29 cellular contexts compared by ENCODE assay signal in the genomic region with DNA sequence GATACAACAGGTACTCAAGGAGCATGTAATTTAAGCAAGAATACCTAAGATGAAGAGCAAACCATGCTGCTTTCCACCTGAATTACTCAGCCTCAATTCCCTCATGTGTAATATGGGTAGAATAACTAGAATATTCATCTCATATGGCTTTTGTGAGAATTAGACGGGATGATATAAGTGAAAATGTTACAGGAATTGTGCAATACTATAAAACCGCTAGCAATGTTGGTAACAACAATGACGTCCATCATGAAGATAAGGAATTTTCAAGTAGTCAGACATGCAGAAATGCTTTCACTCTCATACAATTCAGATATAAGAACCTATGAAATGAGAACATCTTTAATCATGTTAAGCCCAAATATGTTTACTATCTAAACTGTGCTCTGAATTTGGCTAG.
DNase-seq lines count a peak whose midpoint lies in the region; ATAC-seq, FAIRE-seq and TF ChIP-seq lines count a peak whose summit lies in the region.
"Had no signal": no experiment of that assay in that cellular context is flagged by ENCODE, and none has a peak within 500 bp of the region (broad histone marks: within the 10 kb centered on the region; RNA-seq: fewer than 3 reads in every experiment).

No MANE protein-coding gene starts in this region.

- H3K4me1 ChIP-seq in IMR-90 (ENCODE audit: control insufficient read depth, insufficient read depth, low read length) = no peaks in the 10 kb centered on the region
- H3K4me1 ChIP-seq: BE2C, BLaER1 had no signal

- no peak overlapping the region for H4K5ac ChIP-seq in IMR-90 (ENCODE audit: low read depth, low read length)

- CTCF ChIA-PET in IMR-90 (lab: Yijun Ruan, JAX) = no interaction called here

- BruUV-seq in IMR-90 (replicated peaks; lab: Mats Ljungman, UMichigan) = no TSS peak

- no peaks in the 10 kb centered on the region for H3K27me3 Mint-ChIP-seq in activated T-helper 2 cell treated with anti-CD3 and anti-CD28 coated beads, Interferon-gamma antibody, Interleukin-2, Interleukin-4, amounts not matched to agents 10 μg/mL and 5 μg/mL and 100 μg/mL, durations not matched to agents 14 hours and 24 hours and 36 hours (ENCODE audit: low read depth)
- H3K27me3 Mint-ChIP-seq: CD4-positive, alpha-beta memory T cell; CD4-positive, CD25-positive, alpha-beta regulatory T cell; CD8-positive, alpha-beta memory T cell had no signal

- TF ChIP-seq CTCF in IMR-90 (conservative IDR thresholded peaks at IDR 0.05; ENCODE audit: low read depth, low read length) (no peak), fibroblast of pulmonary artery (IDR thresholded peaks at IDR 0.05; ENCODE audit: low read length, missing control alignments) (no peak)

- H3K4me3 Mint-ChIP-seq in activated T-helper 2 cell treated with anti-CD3 and anti-CD28 coated beads, Interferon-gamma antibody, Interleukin-2, Interleukin-4, amounts not matched to agents 10 μg/mL and 5 μg/mL and 100 μg/mL, durations not matched to agents 14 hours and 24 hours and 36 hours (ENCODE audit: low read depth) = no peak overlapping the region
- H3K4me3 Mint-ChIP-seq: CD14-positive monocyte; CD4-positive, alpha-beta memory T cell; CD4-positive, CD25-positive, alpha-beta regulatory T cell; CD8-positive, alpha-beta memory T cell had no signal

- in situ Hi-C loops in IMR-90 (cut with MboI; ENCODE audit: low sequenced_read_pairs) = no loop called here

- H3K4me3 ChIP-seq in IMR-90 (ENCODE audit: insufficient read depth, low read depth, low read length) (no peak overlapping the region), fibroblast of pulmonary artery (replicated peaks; ENCODE audit: low read depth, low read length) (no peak overlapping the region)
- H3K4me3 ChIP-seq: BLaER1, GM12878 had no signal

- H3K4me2 ChIP-seq in IMR-90 (ENCODE audit: low read depth, low read length) = no peak overlapping the region
- H3K4me2 ChIP-seq: BLaER1 had no signal

- no CpG with 5 or more reads among the region's 3 CpGs for whole genome bisulfite sequencing in IMR-90 (ENCODE audit: extremely low coverage in 2 of 2, insufficient read length in 1 of 2), 2 experiments

- TF ChIP-seq RAD21 in IMR-90 (IDR thresholded peaks at IDR 0.05; ENCODE audit: low read length) = no peak

- intact Hi-C loops in IMR-90 (cut with micrococcal nuclease) = no loop called here
- intact Hi-C loops in activated T-helper 2 cell treated with anti-CD3 and anti-CD28 coated beads, Interferon-gamma antibody, Interleukin-2, Interleukin-4, amounts not matched to agents 10 μg/mL and 5 μg/mL and 100 μg/mL, durations not matched to agents 14 hours and 24 hours and 36 hours (cut with micrococcal nuclease) = no loop called here

- H4K20me1 ChIP-seq in IMR-90 (ENCODE audit: insufficient read depth, low read length) = no peaks in the 10 kb centered on the region
- H4K20me1 ChIP-seq: BLaER1 had no signal

- no peak overlapping the region for H2AK9ac ChIP-seq in IMR-90 (replicated peaks; ENCODE audit: low read depth, low read length, poor library complexity)

- H3K9ac ChIP-seq in IMR-90 (ENCODE audit: low read depth, low read length) = no peak overlapping the region
- H3K9ac ChIP-seq: BLaER1 had no signal

- H3K27ac Mint-ChIP-seq in activated T-helper 2 cell treated with anti-CD3 and anti-CD28 coated beads, Interferon-gamma antibody, Interleukin-2, Interleukin-4, amounts not matched to agents 10 μg/mL and 5 μg/mL and 100 μg/mL, durations not matched to agents 14 hours and 24 hours and 36 hours = no peak overlapping the region
- H3K27ac Mint-ChIP-seq: CD14-positive monocyte; CD4-positive, alpha-beta memory T cell; CD4-positive, CD25-positive, alpha-beta regulatory T cell; CD8-positive, alpha-beta memory T cell had no signal

- H3K56ac ChIP-seq in IMR-90 (ENCODE audit: extremely low read depth, insufficient read depth, low read length) = no peak overlapping the region

- H3K9me1 ChIP-seq in IMR-90 (ENCODE audit: insufficient read depth, low read length) = no peaks in the 10 kb centered on the region

- H4K91ac ChIP-seq in IMR-90 (ENCODE audit: insufficient read depth, low read depth, low read length) = no peak overlapping the region

- no peaks in the 10 kb centered on the region for H3K36me3 ChIP-seq in IMR-90 (ENCODE audit: control insufficient read depth, insufficient read depth, low read length)
- H3K36me3 ChIP-seq: BE2C, BLaER1 had no signal

- no peaks in the 10 kb centered on the region; a peak in 1 of 4 replicates for H3K79me1 ChIP-seq in IMR-90 (ENCODE audit: low read depth in 1 of 2, low read length in 2 of 2)

- H2BK120ac ChIP-seq in IMR-90 (ENCODE audit: low read depth, low read length) = no peak overlapping the region

- H3K36me3 Mint-ChIP-seq in activated T-helper 2 cell treated with anti-CD3 and anti-CD28 coated beads, Interferon-gamma antibody, Interleukin-2, Interleukin-4, amounts not matched to agents 10 μg/mL and 5 μg/mL and 100 μg/mL, durations not matched to agents 14 hours and 24 hours and 36 hours (ENCODE audit: low read depth) = no peaks in the 10 kb centered on the region
- H3K36me3 Mint-ChIP-seq: CD14-positive monocyte; CD4-positive, alpha-beta memory T cell; CD4-positive, CD25-positive, alpha-beta regulatory T cell; CD8-positive, alpha-beta memory T cell had no signal

- H3K23ac ChIP-seq in IMR-90 (ENCODE audit: low read depth, low read length) = no peak overlapping the region

- H3K27me3 ChIP-seq in IMR-90 (ENCODE audit: control insufficient read depth, insufficient read depth, low read length) = no peaks in the 10 kb centered on the region
- H3K27me3 ChIP-seq: BE2C, BLaER1 had no signal

- no peaks in the 10 kb centered on the region for H3K9me3 ChIP-seq in IMR-90 (ENCODE audit: control insufficient read depth, insufficient read depth, low read length)
- H3K9me3 ChIP-seq: BE2C, BLaER1 had no signal

- H2BK5ac ChIP-seq in IMR-90 (ENCODE audit: low read depth, low read length, poor library complexity, severe bottlenecking) = no peak overlapping the region

- FAIRE-seq in GM19239 (lab: Jason Lieb, UNC) = no peak
- FAIRE-seq in H54 (lab: Jason Lieb, UNC) = no peak
- FAIRE-seq: A204.1, GM12878, GM12892, GM18507 had no signal

- H2AFZ ChIP-seq in IMR-90 (replicated peaks; ENCODE audit: low read length, poor library complexity) = no peak overlapping the region

- H3K9me3 Mint-ChIP-seq in activated T-helper 2 cell treated with anti-CD3 and anti-CD28 coated beads, Interferon-gamma antibody, Interleukin-2, Interleukin-4, amounts not matched to agents 10 μg/mL and 5 μg/mL and 100 μg/mL, durations not matched to agents 14 hours and 24 hours and 36 hours = no peaks in the 10 kb centered on the region

- POLR2A ChIA-PET in IMR-90 (lab: Charles Lee; ENCODE audit: unreplicated experiment) = no interaction called here

- no peak for DNase-seq in IMR-90
- DNase-seq in NCI-H226 = peak; percentile 62
- DNase-seq in amniotic epithelial cell (ENCODE audit: low read depth) = peak; percentile 96
- peak; percentile 64 for DNase-seq in fibroblast of pulmonary artery (ENCODE audit: low read depth)
- no peak for DNase-seq in GM19239 (ENCODE audit: insufficient read length, low spot score)
- no peak for DNase-seq in activated T-helper 2 cell treated with anti-CD3 and anti-CD28 coated beads, Interferon-gamma antibody, Interleukin-2, Interleukin-4, amounts not matched to agents 10 μg/mL and 5 μg/mL and 100 μg/mL, durations not matched to agents 14 hours and 24 hours and 36 hours (ENCODE audit: low spot score)
- DNase-seq in H54 (ENCODE audit: insufficient read length, low spot score) = no peak
- DNase-seq: 8988T; ACHN; BE2C; C1 segment of cervical spinal cord; CD4-positive, alpha-beta memory T cell; CD4-positive, CD25-positive, alpha-beta regulatory T cell; CD8-positive, alpha-beta memory T cell; COR-L47; DMS 273 treated with DMSO at 0.1 percent for 48 hours; DMS153; DMS53; DMS79; DND-41; EL; GDM1 had no signal

- no peak overlapping the region for H3K27ac ChIP-seq in IMR-90 (ENCODE audit: insufficient read depth, low read length)
- H3K27ac ChIP-seq: BLaER1 had no signal

- no peak overlapping the region for H3K14ac ChIP-seq in IMR-90 (replicated peaks; ENCODE audit: low read depth, low read length)

- no peak for TF ChIP-seq POLR2A in IMR-90 (IDR thresholded peaks at IDR 0.05; ENCODE audit: low read depth, low read length)
- no peak for TF ChIP-seq POLR2A in H54 (IDR thresholded peaks at IDR 0.05; ENCODE audit: low read depth, low read length)

- ATAC-seq in IMR-90 (ENCODE audit: low read depth) (no peak), SK-N-SH treated with all-trans-retinoic acid at 6 μM for 48 hours (no peak)
- ATAC-seq: GM12878 had no signal

- H2BK15ac ChIP-seq in IMR-90 (ENCODE audit: low read depth, low read length) = no peak overlapping the region

- H3K4ac ChIP-seq in IMR-90 (ENCODE audit: low read depth, low read length) = no peak overlapping the region

- no peak overlapping the region for H2AK5ac ChIP-seq in IMR-90 (ENCODE audit: low read depth, low read length)

- no peak overlapping the region for H3K18ac ChIP-seq in IMR-90 (ENCODE audit: low read depth, low read length)

- H2BK20ac ChIP-seq in IMR-90 (ENCODE audit: low read depth, low read length) = no peak overlapping the region

- dilution Hi-C loops in IMR-90 (cut with HindIII; ENCODE audit: low sequenced_read_pairs, unreplicated experiment) = no loop called here

- H4K8ac ChIP-seq in IMR-90 (ENCODE audit: low read depth in 2 of 2, low read length in 2 of 2) = no peak overlapping the region

- H3K4me1 Mint-ChIP-seq in activated T-helper 2 cell treated with anti-CD3 and anti-CD28 coated beads, Interferon-gamma antibody, Interleukin-2, Interleukin-4, amounts not matched to agents 10 μg/mL and 5 μg/mL and 100 μg/mL, durations not matched to agents 14 hours and 24 hours and 36 hours (ENCODE audit: low read depth) = peaks cover 4% of the 10 kb centered on the region
- H3K4me1 Mint-ChIP-seq: CD4-positive, alpha-beta memory T cell; CD4-positive, CD25-positive, alpha-beta regulatory T cell; CD8-positive, alpha-beta memory T cell had no signal

TF ChIP-seq in IMR-90, 13 proteins besides CTCF, POLR2A, EP300 and RAD21:
- TF ChIP-seq CEBPB (IDR thresholded peaks at IDR 0.05; ENCODE audit: low read depth, low read length) = peak; percentile 86
- no peak for TF ChIP-seq RCOR1 (IDR thresholded peaks at IDR 0.05; ENCODE audit: insufficient replicate concordance, low read length)

TF ChIP-seq in SK-N-SH treated with all-trans-retinoic acid at 6 μM for 48 hours, 23 proteins besides CTCF, POLR2A, EP300 and RAD21 (continues in another document):
- TF ChIP-seq ZNF70 (CRISPR knock-in tag; IDR thresholded peaks at IDR 0.05) = no peak

Comparison
In these comparisons a context has a peak if more than half of its experiments do, and no peak if none do; other contexts are left out.
1. DNase-seq: peak in NCI-H226 (single experiment), amniotic epithelial cell (single experiment) and fibroblast of pulmonary artery (single experiment); none in IMR-90 (single experiment), GM19239 (single experiment), activated T-helper 2 cell treated with anti-CD3 and anti-CD28 coated beads, Interferon-gamma antibody, Interleukin-2, Interleukin-4, amounts not matched to agents 10 μg/mL and 5 μg/mL and 100 μg/mL, durations not matched to agents 14 hours and 24 hours and 36 hours (single experiment) and H54 (single experiment).